ENCODE assay signal across 1 cellular context in genomic region chr15:71760852-71761251, GRCh38.
TF ChIP-seq lines count a peak whose summit lies in the region.

No MANE protein-coding gene starts in this region.

TF ChIP-seq in endothelial cell of umbilical vein, 7 proteins besides CTCF, POLR2A, EP300 and RAD21:
- TF ChIP-seq MYC (IDR thresholded peaks at IDR 0.05; ENCODE audit: low read depth, low read length) = no peak
- no peak for TF ChIP-seq JUN (IDR thresholded peaks at IDR 0.05; ENCODE audit: borderline replicate concordance, insufficient read depth, insufficient read length, low read depth)
